In genomic region chr2:201118121-201118956, GRCh38 we compare ENCODE assay signal across 8 cellular contexts. TPM values are rescaled to one million over a fixed set of nuclear protein-coding genes. Genes with fewer than 3 reads are reported as not detected.
DNase-seq lines count a peak whose midpoint lies in the region; ATAC-seq and TF ChIP-seq lines count a peak whose summit lies in the region.

No MANE protein-coding gene starts in this region.

- peaks cover 31 to 50% of the 10 kb centered on the region in 2 donors for H3K36me3 Mint-ChIP-seq in activated T-cell treated with anti-CD3 and anti-CD28 coated beads, Interleukin-2, amount 50 U/mL, for 72 hours (ENCODE audit: insufficient read depth in 2 of 2)
- H3K36me3 Mint-ChIP-seq in naive thymus-derived CD8-positive, alpha-beta T cell: peaks cover 0 to 11% (median 3%) of the 10 kb centered on the region in 3 donors

- no peak for TF ChIP-seq POLR2A in stomach (IDR thresholded peaks at IDR 0.05)

- H3K4me2 ChIP-seq in fibroblast of lung (ENCODE audit: extremely low read depth, insufficient read depth, low read length): peak overlapping the region; percentile 98

- no peaks in the 10 kb centered on the region for H3K9me3 Mint-ChIP-seq in activated T-cell treated with anti-CD3 and anti-CD28 coated beads, Interleukin-2, amount 50 U/mL, for 72 hours
- no peaks in the 10 kb centered on the region for H3K9me3 Mint-ChIP-seq in naive thymus-derived CD8-positive, alpha-beta T cell

- TF ChIP-seq CTCF in fibroblast of lung (conservative IDR thresholded peaks at IDR 0.05 in 1 of 2, IDR thresholded peaks at IDR 0.05 in 1 of 2; ENCODE audit: low read depth in 1 of 2, low read length in 2 of 2) (peak; percentile 29 to 38), stomach (IDR thresholded peaks at IDR 0.05) (peak in 2 of 7 experiments; percentile 14 to 34)

- no peak overlapping the region for H2AFZ ChIP-seq in fibroblast of lung (ENCODE audit: low read length)

- peak overlapping the region; percentile 95 for H3K27ac ChIP-seq in fibroblast of lung (ENCODE audit: insufficient read depth, low read length)
- H3K27ac ChIP-seq in stomach: peak overlapping the region; percentile 98 to 100 (median 99)

- H4K20me1 ChIP-seq in fibroblast of lung (ENCODE audit: control insufficient read depth, extremely low read depth, insufficient read depth, low read length): no peaks in the 10 kb centered on the region

- H3K9ac ChIP-seq in fibroblast of lung (ENCODE audit: insufficient read depth, low read length): peak overlapping the region; percentile 64

- intact Hi-C loops in stomach (cut with DNase I; ENCODE audit: low total_unique reads): no loop called here

- H3K4me1 Mint-ChIP-seq in activated T-cell treated with anti-CD3 and anti-CD28 coated beads, Interleukin-2, amount 50 U/mL, for 72 hours (ENCODE audit: low read depth): peaks cover 52% of the 10 kb centered on the region
- peaks cover 38 to 79% (median 63%) of the 10 kb centered on the region in 4 donors for H3K4me1 Mint-ChIP-seq in naive thymus-derived CD8-positive, alpha-beta T cell

- no peaks in the 10 kb centered on the region for H3K36me3 ChIP-seq in fibroblast of lung (ENCODE audit: control insufficient read depth, insufficient read depth, low read length)
- peaks cover 0 to 5% (median 0%) of the 10 kb centered on the region in 4 donors for H3K36me3 ChIP-seq in stomach

- peak overlapping the region; percentile 99 for H3K27ac Mint-ChIP-seq in activated T-cell treated with anti-CD3 and anti-CD28 coated beads, Interleukin-2, amount 50 U/mL, for 72 hours
- peak overlapping the region; percentile 97 to 100 (median 99) for H3K27ac Mint-ChIP-seq in naive thymus-derived CD8-positive, alpha-beta T cell

- no peaks in the 10 kb centered on the region for H3K27me3 Mint-ChIP-seq in activated T-cell treated with anti-CD3 and anti-CD28 coated beads, Interleukin-2, amount 50 U/mL, for 72 hours (ENCODE audit: low read depth)
- H3K27me3 Mint-ChIP-seq in naive thymus-derived CD8-positive, alpha-beta T cell: no peaks in the 10 kb centered on the region

- H3K9me3 ChIP-seq in fibroblast of lung (ENCODE audit: control insufficient read depth, insufficient read depth, low read depth, low read length) (no peaks in the 10 kb centered on the region), stomach (no peaks in the 10 kb centered on the region)

- POLR2A ChIA-PET in naive thymus-derived CD8-positive, alpha-beta T cell (lab: Charles Lee): interaction anchor here (0.8 to 5.0 kb wide), 27 partner anchors 12 to 405 kb away, joined by 3 to 75 read pairs (median 5); partner anchors contain the start of genes CASP10, CASP8, CLK1 and HYCC2

- DNase-seq in COLO829 (ENCODE audit: low spot score) (peak; percentile 49), OCI-M2 (lab: John Stamatoyannopoulos, UW; ENCODE audit: unreplicated experiment) (peak; percentile 15), fibroblast of lung (ENCODE audit: low read depth in 2 of 2) (peak; percentile 77 to 82), stomach (peak; percentile 84)
- DNase-seq in activated T-cell treated with anti-CD3 and anti-CD28 coated beads, Interleukin-2, amount 50 U/mL, for 72 hours: peak; percentile 90 to 92
- DNase-seq in naive thymus-derived CD8-positive, alpha-beta T cell: peak; percentile 68 to 90 (median 78)

- ATAC-seq in GM19397 (IDR thresholded peaks at IDR 0.05; ENCODE audit: unreplicated experiment) (peak; percentile 47), HG03521 (IDR thresholded peaks at IDR 0.05; ENCODE audit: unreplicated experiment) (peak; percentile 40)
- peak; percentile 55 to 56 for ATAC-seq in activated T-cell treated with anti-CD3 and anti-CD28 coated beads, Interleukin-2, amount 50 U/mL, for 72 hours (replicated peaks in 1 of 2)
- ATAC-seq in naive thymus-derived CD8-positive, alpha-beta T cell: peak; percentile 55 to 60

- TF ChIP-seq EP300 in stomach (IDR thresholded peaks at IDR 0.05): no peak

- peak overlapping the region; percentile 60 to 79 (median 74) for H3K4me3 ChIP-seq in fibroblast of lung (replicated peaks in 1 of 4; ENCODE audit: control extremely low read depth in 1 of 4, insufficient read depth in 1 of 4, low read depth in 3 of 4, low read length in 4 of 4)
- peak overlapping the region; percentile 61 to 93 (median 80) for H3K4me3 ChIP-seq in stomach

- H3K79me2 ChIP-seq in fibroblast of lung (ENCODE audit: control insufficient read depth, insufficient read depth, low read length): peaks cover 53% of the 10 kb centered on the region

- 0 to 1% (median 1%) methylated on average over 22 to 48 of the region's 48 CpGs for WGBS in stomach, 5 donors

- H3K27me3 ChIP-seq in fibroblast of lung (ENCODE audit: control insufficient read depth, insufficient read depth, low read length) (no peaks in the 10 kb centered on the region), stomach (no peaks in the 10 kb centered on the region)

- H3K4me1 ChIP-seq in fibroblast of lung (ENCODE audit: control insufficient read depth, extremely low read depth, insufficient read depth, low read length): peaks cover 2% of the 10 kb centered on the region
- H3K4me1 ChIP-seq in stomach: peaks cover 21 to 70% (median 49%) of the 10 kb centered on the region in 4 donors

- peak overlapping the region; percentile 98 to 100 for H3K4me3 Mint-ChIP-seq in activated T-cell treated with anti-CD3 and anti-CD28 coated beads, Interleukin-2, amount 50 U/mL, for 72 hours
- peak overlapping the region; percentile 89 to 100 (median 98) for H3K4me3 Mint-ChIP-seq in naive thymus-derived CD8-positive, alpha-beta T cell

RNA-seq across cellular contexts. Expression of gene CFLAR, which starts 2.4 kb away (rescaled TPM):
- total RNA-seq in activated T-cell treated with anti-CD3 and anti-CD28 coated beads, Interleukin-2, amount 50 U/mL, for 72 hours: 100 to 1,000 TPM; 232 to 385 TPM
- 80.4 and 86.5 TPM in 2 replicates for total RNA-seq in fibroblast of lung
- 24.9 and 39.3 TPM in 2 replicates for polyA plus RNA-seq in fibroblast of lung
- 18.4 and 31.1 TPM in 2 replicates for polyA plus RNA-seq in fibroblast of lung (2012)
- 46.1 and 77.7 TPM in 2 replicates for polyA minus RNA-seq in fibroblast of lung (ENCODE audit: low replicate concordance)
- 100 to 1,000 TPM; 127 to 142 TPM for total RNA-seq in naive thymus-derived CD8-positive, alpha-beta T cell
- polyA plus RNA-seq in naive thymus-derived CD8-positive, alpha-beta T cell: 10 to 100 TPM; 50.7 to 93.3 (median 63.9) TPM
- total RNA-seq in stomach: 100 to 1,000 TPM; 149 to 424 (median 247) TPM
- polyA plus RNA-seq in stomach: 10 to 100 TPM; 23.3 to 43.4 (median 24.1) TPM

RNA-seq across cellular contexts. Expression of gene NDUFB3, which starts 46.5 kb away (rescaled TPM):
- total RNA-seq in activated T-cell treated with anti-CD3 and anti-CD28 coated beads, Interleukin-2, amount 50 U/mL, for 72 hours: 10 to 100 TPM; 52.9 to 59.8 TPM
- total RNA-seq in fibroblast of lung (69.9 and 77.5 TPM in 2 replicates), stomach (100 to 1,000 TPM in 1 of 5 donors, 10 to 100 TPM in 3, 1 to 10 TPM in 1; 3.5 to 130 (median 58.5) TPM)
- polyA plus RNA-seq in fibroblast of lung (117 and 121 TPM in 2 replicates), stomach (100 to 1,000 TPM in 2 of 3 donors, 10 to 100 TPM in 1; 91.2 to 134 (median 109) TPM)
- 134 and 162 TPM in 2 replicates for polyA plus RNA-seq in fibroblast of lung (2012)
- polyA minus RNA-seq in fibroblast of lung (ENCODE audit: low replicate concordance): 2.3 and 5.1 TPM in 2 replicates
- 10 to 100 TPM; 40.6 to 47.8 TPM for total RNA-seq in naive thymus-derived CD8-positive, alpha-beta T cell
- 100 to 1,000 TPM; 279 to 299 (median 298) TPM for polyA plus RNA-seq in naive thymus-derived CD8-positive, alpha-beta T cell

RNA-seq across cellular contexts. Expression of gene HYCC2, which starts 46.9 kb away (rescaled TPM):
- total RNA-seq in activated T-cell treated with anti-CD3 and anti-CD28 coated beads, Interleukin-2, amount 50 U/mL, for 72 hours: 10 to 100 TPM; 31.5 to 38.0 TPM
- total RNA-seq in fibroblast of lung: 6.2 and 8.6 TPM in 2 replicates
- 3.4 and 6.2 TPM in 2 replicates for polyA plus RNA-seq in fibroblast of lung
- polyA plus RNA-seq in fibroblast of lung (2012): 2.2 and 5.4 TPM in 2 replicates
- 2.6 and 2.9 TPM in 2 replicates for polyA minus RNA-seq in fibroblast of lung (ENCODE audit: low replicate concordance)
- 10 to 100 TPM; 34.2 to 38.1 TPM for total RNA-seq in naive thymus-derived CD8-positive, alpha-beta T cell
- 10 to 100 TPM; 20.8 to 32.5 (median 23.0) TPM for polyA plus RNA-seq in naive thymus-derived CD8-positive, alpha-beta T cell
- 10 to 100 TPM in 3 of 5 donors, 1 to 10 TPM in 2; 2.9 to 51.6 (median 11.1) TPM for total RNA-seq in stomach
- 1 to 10 TPM; 2.4 to 4.0 (median 2.5) TPM for polyA plus RNA-seq in stomach

Comparison
In these comparisons a context has a peak if more than half of its experiments do, and no peak if none do; other contexts are left out.
1. Peak in every context shown above with its lines: DNase-seq, ATAC-seq, H3K4me3 ChIP-seq and H3K27ac ChIP-seq.
2. DNase-seq: peak in every context shown above with its lines; median percentile 91 in activated T-cell treated with anti-CD3 and anti-CD28 coated beads, Interleukin-2, amount 50 U/mL, for 72 hours; 84 in stomach; 80 in fibroblast of lung; 78 in naive thymus-derived CD8-positive, alpha-beta T cell; 49 in COLO829; 15 in OCI-M2.